ENCODE assay signal across 23 cellular contexts in genomic region chr4:16667464-16667863, GRCh38.
DNase-seq lines count a peak whose midpoint lies in the region; ATAC-seq, FAIRE-seq and TF ChIP-seq lines count a peak whose summit lies in the region.
"Had no signal": no experiment of that assay in that cellular context is flagged by ENCODE, and none has a peak within 500 bp of the region (broad histone marks: within the 10 kb centered on the region; RNA-seq: fewer than 3 reads in every experiment).

No MANE protein-coding gene starts in this region.

- CTCF ChIA-PET in PC-3 (lab: Charles Lee) = no interaction called here
- CTCF ChIA-PET in CD8-positive, alpha-beta T cell (lab: Charles Lee) = no interaction called here
- CTCF ChIA-PET in OCI-LY7 (lab: Charles Lee; ENCODE audit: unreplicated experiment) = no interaction called here

- no peaks in the 10 kb centered on the region for H3K9me2 ChIP-seq in PC-3 (replicated peaks; ENCODE audit: low read length)
- H3K9me2 ChIP-seq in OCI-LY7 (ENCODE audit: insufficient read depth, low read length) = no peaks in the 10 kb centered on the region

- H3K27me3 ChIP-seq in PC-3 (ENCODE audit: low read length) (peaks cover 29% of the 10 kb centered on the region), bronchial epithelial cell (ENCODE audit: control insufficient read depth, insufficient read depth, low read length) (no peaks in the 10 kb centered on the region), mesenchymal stem cell (ENCODE audit: control insufficient read depth in 1 of 2, insufficient read depth in 1 of 2, low read length in 2 of 2) (no peaks in the 10 kb centered on the region)
- no peaks in the 10 kb centered on the region for H3K27me3 ChIP-seq in CD8-positive, alpha-beta T cell (ENCODE audit: insufficient read depth, low read length)

- no peaks in the 10 kb centered on the region for H3F3A ChIP-seq in PC-3 (ENCODE audit: low read length, unreplicated experiment)

- H2AK5ac ChIP-seq in mesenchymal stem cell (ENCODE audit: low read length, severe bottlenecking) = no peak overlapping the region

- H3K27me3 Mint-ChIP-seq in CD8-positive, alpha-beta T cell (ENCODE audit: low read depth) = peaks cover 2% of the 10 kb centered on the region
- H3K27me3 Mint-ChIP-seq: effector memory CD8-positive, alpha-beta T cell had no signal

- H3K4me2 ChIP-seq in PC-3 (ENCODE audit: low read length) = peak overlapping the region; percentile 50
- no peak overlapping the region for H3K4me2 ChIP-seq in mesenchymal stem cell (ENCODE audit: low read length, poor library complexity, severe bottlenecking)
- no peak overlapping the region for H3K4me2 ChIP-seq in OCI-LY7 (ENCODE audit: low read length)

- no peaks in the 10 kb centered on the region for H3K79me2 ChIP-seq in PC-3 (ENCODE audit: low read length)
- H3K79me2 ChIP-seq in OCI-LY7 (ENCODE audit: insufficient read depth, low read depth, low read length) = no peaks in the 10 kb centered on the region

- H4K20me1 ChIP-seq in PC-3 (ENCODE audit: low read length) (no peaks in the 10 kb centered on the region), OCI-LY7 (ENCODE audit: insufficient read depth, low read length) (no peaks in the 10 kb centered on the region)

- 0 out of 2 replicates have a peak, but pooled peaks cover 7% of the 10 kb centered on the region for H3K4me1 ChIP-seq in PC-3 (ENCODE audit: insufficient read depth, low read length)
- no peaks in the 10 kb centered on the region for H3K4me1 ChIP-seq in mesenchymal stem cell (ENCODE audit: control insufficient read depth, insufficient read depth, low read depth, low read length)
- H3K4me1 ChIP-seq in CD8-positive, alpha-beta T cell (ENCODE audit: insufficient read depth, low read length) = no peaks in the 10 kb centered on the region
- no peaks in the 10 kb centered on the region for H3K4me1 ChIP-seq in OCI-LY7 (ENCODE audit: insufficient read depth, low read length, poor library complexity, severe bottlenecking)
- H3K4me1 ChIP-seq: SJCRH30 had no signal

- WGBS in mesenchymal stem cell = 64% methylated on average over 3 of the region's 3 CpGs

- no peak; the same call in 1 of the 2 replicates for ATAC-seq in PC-3
- no peak for ATAC-seq in CD8-positive, alpha-beta T cell
- ATAC-seq in HG03439 (IDR thresholded peaks at IDR 0.05; ENCODE audit: unreplicated experiment) = no peak
- ATAC-seq: effector memory CD8-positive, alpha-beta T cell had no signal

- no peak overlapping the region for H2BK15ac ChIP-seq in mesenchymal stem cell (ENCODE audit: low read depth, poor library complexity, severe bottlenecking)

- no peak overlapping the region for H2BK12ac ChIP-seq in mesenchymal stem cell (ENCODE audit: low read length in 2 of 2)

- no peak overlapping the region for H3K4me3 Mint-ChIP-seq in CD8-positive, alpha-beta T cell
- H3K4me3 Mint-ChIP-seq: effector memory CD8-positive, alpha-beta T cell; nephron progenitor cell had no signal

- no peaks in the 10 kb centered on the region for H3K4me1 Mint-ChIP-seq in CD8-positive, alpha-beta T cell (ENCODE audit: low read depth)

- no peak overlapping the region for H3K4me3 ChIP-seq in PC-3 (ENCODE audit: low read length)
- H3K4me3 ChIP-seq in bronchial epithelial cell (ENCODE audit: low read depth, low read length) = no peak overlapping the region
- H3K4me3 ChIP-seq in mesenchymal stem cell (ENCODE audit: insufficient read depth in 1 of 2, low read depth in 1 of 2, low read length in 2 of 2) = no peak overlapping the region
- no peak overlapping the region for H3K4me3 ChIP-seq in CD8-positive, alpha-beta T cell (ENCODE audit: low read depth, low read length)
- no peak overlapping the region for H3K4me3 ChIP-seq in OCI-LY7 (ENCODE audit: low read depth, low read length, poor library complexity, severe bottlenecking)
- H3K4me3 ChIP-seq: SJCRH30 had no signal

- no peak overlapping the region for H3K18ac ChIP-seq in mesenchymal stem cell (ENCODE audit: low read depth in 1 of 2, low read length in 2 of 2)

- H3K9me3 ChIP-seq in PC-3 (ENCODE audit: low read length) (no peaks in the 10 kb centered on the region), mesenchymal stem cell (ENCODE audit: control insufficient read depth, low read length) (no peaks in the 10 kb centered on the region), OCI-LY7 (ENCODE audit: low read length) (no peaks in the 10 kb centered on the region)
- H3K9me3 ChIP-seq in CD8-positive, alpha-beta T cell (ENCODE audit: low read length) = no peaks in the 10 kb centered on the region
- H3K9me3 ChIP-seq: SJCRH30 had no signal

- no peak overlapping the region for H2AFZ ChIP-seq in PC-3 (ENCODE audit: low read length)
- no peak overlapping the region for H2AFZ ChIP-seq in mesenchymal stem cell (ENCODE audit: low read depth, low read length)
- no peak overlapping the region for H2AFZ ChIP-seq in OCI-LY7 (ENCODE audit: low read length)

- H3K79me1 ChIP-seq in mesenchymal stem cell (replicated peaks; ENCODE audit: low read length, poor library complexity, severe bottlenecking) = no peaks in the 10 kb centered on the region

- H2BK120ac ChIP-seq in mesenchymal stem cell (ENCODE audit: low read depth, low read length) = no peak overlapping the region

- no TSS peak for BruUV-seq in PC-3 (replicated peaks; lab: Mats Ljungman, UMichigan)
- BruUV-seq in OCI-LY7 (replicated peaks; lab: Mats Ljungman, UMichigan) = no TSS peak

- POLR2A ChIA-PET in PC-3 (lab: Charles Lee; ENCODE audit: unreplicated experiment) = interaction anchor here (0.6 kb wide), 1 partner anchor 48 kb away, joined by 3 read pairs; no protein-coding TSS in a partner anchor
- POLR2A ChIA-PET in CD8-positive, alpha-beta T cell (lab: Charles Lee) = no interaction called here
- POLR2A ChIA-PET in OCI-LY7 (lab: Charles Lee) = no interaction called here

- TF ChIP-seq CTCF in PC-3 (conservative IDR thresholded peaks at IDR 0.05; ENCODE audit: low read depth, low read length) (no peak), bronchial epithelial cell (IDR thresholded peaks at IDR 0.05; ENCODE audit: insufficient read depth, low read length, severe bottlenecking) (no peak), OCI-LY7 (conservative IDR thresholded peaks at IDR 0.05; ENCODE audit: low read length) (no peak)
- TF ChIP-seq CTCF in CD8-positive, alpha-beta T cell (IDR thresholded peaks at IDR 0.05) = no peak

- intact Hi-C loops in PC-3 (cut with micrococcal nuclease) = no loop called here
- intact Hi-C loops in CD8-positive, alpha-beta T cell (cut with DNase I, micrococcal nuclease) = no loop called here
- intact Hi-C loops in OCI-LY7 (cut with micrococcal nuclease; ENCODE audit: unreplicated experiment) = no loop called here

- peak overlapping the region in 1 of 2 experiments; percentile 87 for H3K14ac ChIP-seq in mesenchymal stem cell (ENCODE audit: low read length in 2 of 2)

- DNase-seq in EH (ENCODE audit: low read depth) (peak; percentile 94), PC-3 (peak; percentile 71), bronchial epithelial cell (ENCODE audit: low read depth) (peak; percentile 15), mesenchymal stem cell (peak; percentile 68), cortex of kidney (lab: John Stamatoyannopoulos, UW) (no peak), OCI-LY7 (ENCODE audit: low spot score) (no peak)
- DNase-seq in CD8-positive, alpha-beta T cell = no peak
- DNase-seq: activated CD4-positive, alpha-beta T cell treated with anti-CD3 and anti-CD28 coated beads for 4 hours; activated CD8-positive, alpha-beta memory T cell treated with anti-CD3 and anti-CD28 coated beads, Interleukin-2, amount 50 U/mL, for 4 hours; activated naive CD4-positive, alpha-beta T cell treated with anti-CD3 and anti-CD28 coated beads, Interleukin-2, amount 50 U/mL, for 16 hours; central memory CD4-positive, alpha-beta T cell; DND-41; effector memory CD8-positive, alpha-beta T cell; KG1; NCI-H1417; NCI-H2227 treated with DMSO at 0.1 percent for 48 hours; nephron progenitor cell; retina; SJCRH30; T-helper 9 cell had no signal

- peak; percentile 23 for FAIRE-seq in bronchial epithelial cell (lab: Jason Lieb, UNC)
- FAIRE-seq: GM12892 had no signal

- H4K8ac ChIP-seq in mesenchymal stem cell (ENCODE audit: low read length) = no peak overlapping the region

- H3K4ac ChIP-seq in mesenchymal stem cell (ENCODE audit: low read depth in 1 of 2, low read length in 2 of 2) = no peak overlapping the region

- no peaks in the 10 kb centered on the region for H3K9me3 Mint-ChIP-seq in CD8-positive, alpha-beta T cell

- H3K23ac ChIP-seq in mesenchymal stem cell (ENCODE audit: low read length in 2 of 2) = peak overlapping the region in 1 of 2 experiments; percentile 85

- H2BK5ac ChIP-seq in mesenchymal stem cell (ENCODE audit: low read depth, low read length, poor library complexity, severe bottlenecking) = no peak overlapping the region

- no peak overlapping the region for H3K27ac Mint-ChIP-seq in CD8-positive, alpha-beta T cell
- H3K27ac Mint-ChIP-seq: effector memory CD8-positive, alpha-beta T cell; nephron progenitor cell had no signal

- no peak overlapping the region for H4K91ac ChIP-seq in mesenchymal stem cell (ENCODE audit: low read length)

- H3K9ac ChIP-seq in PC-3 (ENCODE audit: low read length) (no peak overlapping the region), mesenchymal stem cell (ENCODE audit: low read length) (no peak overlapping the region)

- H3K36me3 Mint-ChIP-seq in CD8-positive, alpha-beta T cell = no peaks in the 10 kb centered on the region

- no peaks in the 10 kb centered on the region for H3K36me3 ChIP-seq in PC-3 (ENCODE audit: low read depth, low read length)
- no peaks in the 10 kb centered on the region for H3K36me3 ChIP-seq in bronchial epithelial cell (ENCODE audit: control insufficient read depth, insufficient read depth, low read length)
- peaks cover 0 to 14% of the 10 kb centered on the region in 2 experiments for H3K36me3 ChIP-seq in mesenchymal stem cell (ENCODE audit: control insufficient read depth in 1 of 2, insufficient read depth in 2 of 2, low read depth in 1 of 2, low read length in 2 of 2)
- no peaks in the 10 kb centered on the region for H3K36me3 ChIP-seq in CD8-positive, alpha-beta T cell (ENCODE audit: insufficient read depth, low read length)
- H3K36me3 ChIP-seq in OCI-LY7 (ENCODE audit: insufficient read depth, low read length) = no peaks in the 10 kb centered on the region
- H3K36me3 ChIP-seq: SJCRH30 had no signal

- H3K27ac ChIP-seq in PC-3 (ENCODE audit: low read length) (no peak overlapping the region), mesenchymal stem cell (ENCODE audit: low read length, poor library complexity, severe bottlenecking) (no peak overlapping the region), OCI-LY7 (ENCODE audit: low read depth, low read length, poor library complexity, severe bottlenecking) (no peak overlapping the region)
- H3K27ac ChIP-seq in CD8-positive, alpha-beta T cell (ENCODE audit: low read depth, low read length) = no peak overlapping the region
- H3K27ac ChIP-seq: C4-2B, SJCRH30 had no signal

Comparison
In these comparisons a context has a peak if more than half of its experiments do, and no peak if none do; other contexts are left out.
1. DNase-seq: peak in EH (single experiment), PC-3 (single experiment), bronchial epithelial cell (single experiment) and mesenchymal stem cell (single experiment); none in cortex of kidney (single experiment), CD8-positive, alpha-beta T cell (0 of 7) and OCI-LY7 (single experiment).